In the genomic region with DNA sequence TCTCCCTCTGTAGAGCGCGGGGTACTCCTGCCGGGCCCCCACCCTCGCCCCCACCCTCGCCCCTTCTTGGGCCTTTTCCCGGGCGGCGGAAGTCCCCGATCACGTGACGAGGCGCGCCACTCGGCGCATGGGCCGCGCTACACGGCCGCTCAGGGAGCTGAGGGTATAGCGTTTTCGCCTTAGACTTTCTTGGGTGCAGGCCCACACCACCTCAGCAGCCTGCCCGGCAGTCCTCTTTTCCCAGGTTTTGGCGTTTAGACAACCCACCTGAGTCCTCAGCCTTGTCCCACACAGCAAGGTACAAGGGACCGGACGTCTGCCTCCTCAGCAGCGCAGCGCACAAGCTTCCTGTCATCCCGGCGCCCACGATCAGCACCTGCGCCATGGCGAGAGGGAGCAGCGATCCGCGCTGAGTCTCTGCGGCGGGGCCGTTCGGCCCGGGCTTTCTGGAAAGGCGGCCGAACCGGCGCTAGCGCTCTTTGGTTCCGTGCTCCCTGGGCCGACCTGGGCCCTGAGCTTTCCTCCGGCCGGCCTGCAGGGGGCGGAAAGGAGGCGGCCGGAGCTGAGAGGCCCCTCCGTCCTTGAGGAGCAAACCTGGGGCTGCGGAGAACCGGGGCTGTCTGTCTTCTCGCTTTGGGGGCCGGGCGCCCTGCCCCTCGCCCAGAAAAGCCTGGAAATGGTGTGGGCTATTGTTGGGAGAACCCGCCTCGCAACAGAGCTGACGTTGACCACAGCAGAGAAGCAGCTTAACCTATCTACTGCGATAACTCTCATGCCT, we compare ENCODE assay signal across 8 cellular contexts. TPM values are rescaled to one million over a fixed set of nuclear protein-coding genes. Genes with fewer than 3 reads are reported as not detected.
DNase-seq lines count a peak whose midpoint lies in the region; ATAC-seq and TF ChIP-seq lines count a peak whose summit lies in the region.

A gene (minus strand): TSS at position 513 of the 778 bp plus-strand sequence.

- no peaks in the 10 kb centered on the region for H3K27me3 ChIP-seq in OCI-LY3 (ENCODE audit: low read depth, low read length)
- H3K27me3 ChIP-seq in foreskin keratinocyte, result no peaks in the 10 kb centered on the region

- peak within 1 kb of the TSS; percentile 60; the same call in 1 of the 2 replicates for H2AFZ ChIP-seq in OCI-LY3 (ENCODE audit: low read depth, low read length)

- H3K79me2 ChIP-seq in OCI-LY3 (ENCODE audit: low read length), result no peaks in the 10 kb centered on the region

- peaks cover 20% of the 10 kb centered on the region for H3K9me3 Mint-ChIP-seq in nephron progenitor cell

- DNase-seq in activated gamma-delta T cell treated with Interleukin-2 at 50 U/mL for 16 hours (peak; percentile 55), foreskin keratinocyte (peak; percentile 23 to 52), nephron progenitor cell (peak; percentile 51)
- peak; percentile 63 for DNase-seq in stimulated activated naive CD4-positive, alpha-beta T cell treated with Interleukin-2 at 50 U/mL for 16 hours (lab: John Stamatoyannopoulos, UW)

- no peak within 1 kb of the TSS for H3K27ac Mint-ChIP-seq in nephron progenitor cell

- H3K27me3 Mint-ChIP-seq in nephron progenitor cell (ENCODE audit: low read depth, poor library complexity), result peaks cover 18% of the 10 kb centered on the region

- H3K4me1 Mint-ChIP-seq in nephron progenitor cell, result peaks cover 6% of the 10 kb centered on the region

- H3K4me3 Mint-ChIP-seq in nephron progenitor cell, result peak within 1 kb of the TSS; percentile 86

- no peaks in the 10 kb centered on the region for H3K36me3 ChIP-seq in OCI-LY3 (replicated peaks; ENCODE audit: low read depth, low read length)

- peak within 1 kb of the TSS; percentile 69 for H3K4me3 ChIP-seq in OCI-LY3 (ENCODE audit: low read length)

- peak; percentile 49 for ATAC-seq in GM18858 (IDR thresholded peaks at IDR 0.05; ENCODE audit: unreplicated experiment)
- ATAC-seq in HG03095 (IDR thresholded peaks at IDR 0.05; ENCODE audit: unreplicated experiment), result peak; percentile 70
- peak; percentile 89 for ATAC-seq in foreskin keratinocyte

- H4K20me1 ChIP-seq in OCI-LY3 (ENCODE audit: insufficient read depth, low read length), result no peaks in the 10 kb centered on the region

- no peak within 1 kb of the TSS; the same call in 1 of the 2 replicates for H3K27ac ChIP-seq in 22Rv1
- no peak within 1 kb of the TSS for H3K27ac ChIP-seq in OCI-LY3 (ENCODE audit: low read length)
- H3K27ac ChIP-seq in foreskin keratinocyte, result peak within 1 kb of the TSS; percentile 15

- peak within 1 kb of the TSS; percentile 59 for H3K4me2 ChIP-seq in OCI-LY3 (ENCODE audit: low read length)

- H3K4me1 ChIP-seq in OCI-LY3 (ENCODE audit: low read length) (no peaks in the 10 kb centered on the region), foreskin keratinocyte (no peaks in the 10 kb centered on the region)

- no peaks in the 10 kb centered on the region for H3K9me3 ChIP-seq in OCI-LY3 (ENCODE audit: insufficient read depth, low read length)

- TF ChIP-seq CTCF in 22Rv1 (IDR thresholded peaks at IDR 0.05) (peak; percentile 80), OCI-LY3 (IDR thresholded peaks at IDR 0.05; ENCODE audit: low read depth, low read length) (peak; percentile 37), foreskin keratinocyte (conservative IDR thresholded peaks at IDR 0.05) (peak; percentile 69), nephron progenitor cell (IDR thresholded peaks at IDR 0.05) (peak; percentile 61)

- peaks cover 4% of the 10 kb centered on the region for H3K36me3 Mint-ChIP-seq in nephron progenitor cell (ENCODE audit: low read depth)

- peak within 1 kb of the TSS; percentile 40; the same call in 1 of the 2 replicates for H3K9ac ChIP-seq in OCI-LY3 (ENCODE audit: low read length)

RNA-seq across cellular contexts. Expression of the gene that starts here (rescaled TPM):
- 5.8 and 6.0 TPM in 2 replicates for total RNA-seq in foreskin keratinocyte
- polyA plus RNA-seq in foreskin keratinocyte, result 5.0 and 5.3 TPM in 2 replicates
